17 cellular contexts compared by ENCODE assay signal in genomic region chr6:7901056-7901455, GRCh38. TPM values are rescaled to one million over a fixed set of nuclear protein-coding genes. Genes with fewer than 3 reads are reported as not detected.
DNase-seq lines count a peak whose midpoint lies in the region; ATAC-seq, FAIRE-seq and TF ChIP-seq lines count a peak whose summit lies in the region.
"Had no signal": no experiment of that assay in that cellular context is flagged by ENCODE, and none has a peak within 500 bp of the region (broad histone marks: within the 10 kb centered on the region; RNA-seq: fewer than 3 reads in every experiment).

No MANE protein-coding gene starts in this region.

- POLR2A ChIA-PET in K562 (lab: Yijun Ruan, JAX) = interaction anchor here (0.7 to 2.4 kb wide), 3 partner anchors 9 to 63 kb away, joined by 3 to 29 read pairs (median 13); partner anchors contain the start of gene TXNDC5

- peaks cover 14% of the 10 kb centered on the region for H3K9me1 ChIP-seq in K562 (ENCODE audit: control insufficient read depth, insufficient read depth, low read length)

- peaks cover 95% of the 10 kb centered on the region for H3K36me3 ChIP-seq in K562 (ENCODE audit: control insufficient read depth, insufficient read depth, low read length)
- H3K36me3 ChIP-seq in mucosa of descending colon (ENCODE audit: low read depth) = no peaks in the 10 kb centered on the region
- peaks cover 49% of the 10 kb centered on the region for H3K36me3 ChIP-seq in H7 (replicated peaks; ENCODE audit: control insufficient read depth, insufficient read depth, low read length)

- no peak overlapping the region for H3K27ac ChIP-seq in K562 (ENCODE audit: extremely low read depth, low read depth, low read length)
- H3K27ac ChIP-seq: 22Rv1, SJSA1 had no signal

- CTCF ChIA-PET in K562 (lab: Yijun Ruan, JAX; ENCODE audit: low intra/inter-chr PET ratio) = no interaction called here

- H3K27me3 Mint-ChIP-seq in activated T-cell treated with anti-CD3 and anti-CD28 coated beads, Interleukin-2, amount 50 U/mL, for 72 hours (ENCODE audit: low read depth) = no peaks in the 10 kb centered on the region
- H3K27me3 Mint-ChIP-seq: CD4-positive, alpha-beta T cell had no signal

- H3K4me1 ChIP-seq in K562 (replicated peaks in 1 of 2; ENCODE audit: control insufficient read depth in 2 of 2, insufficient read depth in 2 of 2, low read length in 2 of 2) (peaks cover 5 to 34% of the 10 kb centered on the region in 2 experiments), mucosa of descending colon (ENCODE audit: low read depth) (peaks cover 17% of the 10 kb centered on the region)
- H3K4me1 ChIP-seq: BE2C, SJSA1 had no signal

- H3K27ac Mint-ChIP-seq in activated T-cell treated with anti-CD3 and anti-CD28 coated beads, Interleukin-2, amount 50 U/mL, for 72 hours = peak overlapping the region; percentile 54
- H3K27ac Mint-ChIP-seq: CD4-positive, alpha-beta T cell had no signal

- H3K79me2 ChIP-seq in K562 (ENCODE audit: control insufficient read depth, insufficient read depth, low read length) = peaks cover 28% of the 10 kb centered on the region

- peaks cover 76% of the 10 kb centered on the region for H4K20me1 ChIP-seq in K562 (replicated peaks; ENCODE audit: control insufficient read depth, insufficient read depth, low read length)

- no peak for DNase-seq in activated T-cell treated with anti-CD3 and anti-CD28 coated beads, Interleukin-2, amount 50 U/mL, for 72 hours
- DNase-seq in activated T-cell treated with anti-CD3 and anti-CD28 coated beads, Interleukin-2, amount 50 U/mL, for 1 hour = no peak
- DNase-seq in K562 (ENCODE audit: extremely low read depth in 1 of 4, low spot score in 3 of 4) (no peak), mucosa of descending colon (peak; percentile 73 to 77 (median 74)), HK-2 (ENCODE audit: unreplicated experiment) (no peak), H7 (no peak), NCI-H2029 (lab: John Stamatoyannopoulos, UW) (no peak)
- DNase-seq: BE2C; CD4-positive, alpha-beta T cell; GOT3; NCI-H187; NCI-H345; NCI-H526; PC-3 had no signal

- TF ChIP-seq POLR2A in K562 (conservative IDR thresholded peaks at IDR 0.05) = no peak

- FAIRE-seq in K562 (lab: Jason Lieb, UNC) = no peak

- H3K4me3 ChIP-seq in K562 = no peak overlapping the region
- H3K4me3 ChIP-seq in mucosa of descending colon = no peak overlapping the region
- H3K4me3 ChIP-seq in H7 (ENCODE audit: insufficient read depth, low read depth, low read length) = no peak overlapping the region
- H3K4me3 ChIP-seq: SJSA1 had no signal

- no peaks in the 10 kb centered on the region for H3K4me1 Mint-ChIP-seq in activated T-cell treated with anti-CD3 and anti-CD28 coated beads, Interleukin-2, amount 50 U/mL, for 72 hours (ENCODE audit: low read depth)

- TF ChIP-seq RAD21 in K562 (CRISPR knock-in tag; conservative IDR thresholded peaks at IDR 0.05 in 1 of 2, IDR thresholded peaks at IDR 0.05 in 1 of 2) = no peak

- H3K9me3 Mint-ChIP-seq in activated T-cell treated with anti-CD3 and anti-CD28 coated beads, Interleukin-2, amount 50 U/mL, for 72 hours = no peaks in the 10 kb centered on the region
- H3K9me3 Mint-ChIP-seq: CD4-positive, alpha-beta T cell had no signal

- H2AFZ ChIP-seq in K562 (ENCODE audit: low read depth, low read length) = no peak overlapping the region

- no TSS peak for BruUV-seq in K562 (replicated peaks; lab: Mats Ljungman, UMichigan)

- TF ChIP-seq CTCF in K562 (IDR thresholded peaks at IDR 0.05 in 2 of 3, conservative IDR thresholded peaks at IDR 0.05 in 1 of 3; ENCODE audit: insufficient read depth in 2 of 3, low read depth in 1 of 3, low read length in 3 of 3) (no peak), mucosa of descending colon (IDR thresholded peaks at IDR 0.05) (no peak)

- no peak overlapping the region for H3K4me2 ChIP-seq in K562 (ENCODE audit: insufficient read depth, low read length)

- H3K9ac ChIP-seq in K562 (ENCODE audit: insufficient read depth in 1 of 2, low read depth in 2 of 2, low read length in 2 of 2) = no peak overlapping the region

- ATAC-seq in activated T-cell treated with anti-CD3 and anti-CD28 coated beads, Interleukin-2, amount 50 U/mL, for 72 hours (replicated peaks in 1 of 2) = no peak
- no peak for ATAC-seq in K562
- ATAC-seq in mucosa of descending colon = peak; percentile 89
- no peak for ATAC-seq in GM21737 (IDR thresholded peaks at IDR 0.05; ENCODE audit: unreplicated experiment)
- ATAC-seq: PC-3 had no signal

- H3K27me3 ChIP-seq in K562 (ENCODE audit: control insufficient read depth in 2 of 2, insufficient read depth in 2 of 2, low read length in 2 of 2) = no peaks in the 10 kb centered on the region
- H3K27me3 ChIP-seq in H7 (ENCODE audit: control insufficient read depth, insufficient read depth, low read length) = no peaks in the 10 kb centered on the region
- H3K27me3 ChIP-seq: BE2C, SJSA1 had no signal

- 88% methylated on average over 9 of the region's 9 CpGs for WGBS in K562 (ENCODE audit: insufficient coverage, low coverage, missing lambda C conversion rate)

- H3K36me3 Mint-ChIP-seq in activated T-cell treated with anti-CD3 and anti-CD28 coated beads, Interleukin-2, amount 50 U/mL, for 72 hours (ENCODE audit: insufficient read depth in 2 of 2) = peaks cover 6 to 15% of the 10 kb centered on the region in 2 donors

- no peaks in the 10 kb centered on the region for H3K9me3 ChIP-seq in K562 (replicated peaks; ENCODE audit: control insufficient read depth, insufficient read depth, low read depth, low read length)
- H3K9me3 ChIP-seq in mucosa of descending colon = no peaks in the 10 kb centered on the region
- H3K9me3 ChIP-seq: BE2C, SJSA1 had no signal

- intact Hi-C loops in K562 (cut with micrococcal nuclease) (no loop called here), mucosa of descending colon (cut with DNase I, micrococcal nuclease) (no loop called here)

- no peak for TF ChIP-seq EP300 in K562 (IDR thresholded peaks at IDR 0.05; ENCODE audit: low read length)

- in situ Hi-C loops in K562 (cut with MboI) = no loop called here

- H3K4me3 Mint-ChIP-seq in activated T-cell treated with anti-CD3 and anti-CD28 coated beads, Interleukin-2, amount 50 U/mL, for 72 hours = no peak overlapping the region
- H3K4me3 Mint-ChIP-seq: CD4-positive, alpha-beta T cell had no signal

TF ChIP-seq in K562, 482 proteins besides CTCF, POLR2A, EP300 and RAD21:
- TF ChIP-seq CREB5 (CRISPR knock-in tag; IDR thresholded peaks at IDR 0.05) = no peak
- no peak for TF ChIP-seq SMAD4 (CRISPR knock-in tag; conservative IDR thresholded peaks at IDR 0.05)
- TF ChIP-seq ZBTB33 (CRISPR knock-in tag; IDR thresholded peaks at IDR 0.05) = peak; percentile 33; the same call in 1 of the 2 replicates
- TF ChIP-seq NEUROD1 (IDR thresholded peaks at IDR 0.05; ENCODE audit: borderline replicate concordance, low read depth, low read length, partially characterized antibody) = no peak

RNA-seq across cellular contexts. Expression of gene TXNDC5, which starts 9.5 kb away (rescaled TPM):
- 10 to 100 TPM; 40.3 to 42.0 TPM for total RNA-seq in activated T-cell treated with anti-CD3 and anti-CD28 coated beads, Interleukin-2, amount 50 U/mL, for 72 hours
- 113 and 119 TPM in 2 replicates for total RNA-seq in K562 (2011; cell fraction: chromatin; rRNA removed; ENCODE audit: low replicate concordance)
- 126 TPM in 2 replicates for total RNA-seq in K562 (2011; cell fraction: nucleolus; rRNA removed)
- total RNA-seq in K562 (2011; cell fraction: nucleoplasm; rRNA removed) = 204 and 291 TPM in 2 replicates
- total RNA-seq in K562 (2014; rRNA removed) = 136 and 163 TPM in 2 replicates
- total RNA-seq in K562 (2014; rRNA removed; fragmentation: Illumina TruSeq; extraction: Trizol) = 133 and 142 TPM in 2 replicates
- 145 and 151 TPM in 2 replicates for total RNA-seq in K562 (2015; rRNA removed; fragmentation: Illumina TruSeq; extraction: Trizol)
- total RNA-seq in K562 (2021) = 137 and 139 TPM in 2 replicates
- 148 and 164 TPM in 2 replicates for polyA plus RNA-seq in K562 (2011; rRNA removed)
- polyA plus RNA-seq in K562 (2011; cell fraction: cytosol; rRNA removed) = 93.6 and 158 TPM in 2 replicates
- 77.6 and 108 TPM in 2 replicates for polyA plus RNA-seq in K562 (2011; cell fraction: nucleus; rRNA removed)
- 111 and 153 TPM in 2 replicates for polyA plus RNA-seq in K562 (2012)
- 146 and 156 TPM in 2 replicates for polyA plus RNA-seq in K562 (2014; fragmentation: Illumina TruSeq; extraction: Trizol)
- polyA plus RNA-seq in K562 (2014; fragmentation: Nextera tagmentation; extraction: Ambion mirVana) = 10 to 100 TPM; 33.9 to 44.0 TPM
- polyA plus RNA-seq in K562 (2014; rRNA removed) = 101 and 125 TPM in 2 replicates
- 135 and 149 TPM in 2 replicates for polyA minus RNA-seq in K562 (2011; rRNA and poly(A)+ RNA removed)
- 72.4 and 78.1 TPM in 2 replicates for polyA minus RNA-seq in K562 (2011; cell fraction: cytosol; rRNA and poly(A)+ RNA removed)
- polyA minus RNA-seq in K562 (2011; cell fraction: nucleus; rRNA and poly(A)+ RNA removed) = 27.7 and 54.0 TPM in 2 replicates
- total RNA-seq in mucosa of descending colon = 100 to 1,000 TPM in 1 of 3 donors, 10 to 100 TPM in 2; 59.1 to 122 (median 59.3) TPM
- 179 and 194 TPM in 2 replicates for total RNA-seq in H7 (2014; rRNA removed; shearing (Covaris generic))

Comparison
In these comparisons a context has a peak if more than half of its experiments do, and no peak if none do; other contexts are left out.
1. DNase-seq: peak in mucosa of descending colon (3 of 3); none in activated T-cell treated with anti-CD3 and anti-CD28 coated beads, Interleukin-2, amount 50 U/mL, for 72 hours (0 of 2), activated T-cell treated with anti-CD3 and anti-CD28 coated beads, Interleukin-2, amount 50 U/mL, for 1 hour (single experiment), K562 (0 of 4), HK-2 (single experiment), H7 (single experiment) and NCI-H2029 (single experiment).